In genomic region chr1:92968138-92969032, GRCh38 we compare ENCODE assay signal across 8 cellular contexts. TPM values are rescaled to one million over a fixed set of nuclear protein-coding genes. Genes with fewer than 3 reads are reported as not detected.
DNase-seq lines count a peak whose midpoint lies in the region; ATAC-seq and TF ChIP-seq lines count a peak whose summit lies in the region.

No MANE protein-coding gene starts in this region.

- peak; percentile 44 to 59 for TF ChIP-seq CTCF in Caco-2 (IDR thresholded peaks at IDR 0.05; ENCODE audit: insufficient read depth in 1 of 2, low read depth in 1 of 2, low read length in 1 of 2, severe bottlenecking in 1 of 2, unreplicated experiment in 1 of 2)

- POLR2A ChIA-PET in Caco-2 (lab: Charles Lee), result no interaction called here
- POLR2A ChIA-PET in activated CD8-positive, alpha-beta T cell treated with anti-CD3 and anti-CD28 coated beads, Interleukin-2, amount 10 ng/mL, durations not matched to agents 7 days and 5 days (lab: Charles Lee), result interaction anchor here (1.7 to 1.9 kb wide), 2 partner anchors 22 to 25 kb away, joined by 6 to 14 read pairs; no protein-coding TSS in a partner anchor

- H3K27me3 Mint-ChIP-seq in Caco-2 (ENCODE audit: insufficient read depth, unreplicated experiment) (no peaks in the 10 kb centered on the region), memory B cell (no peaks in the 10 kb centered on the region)
- H3K27me3 Mint-ChIP-seq in activated CD8-positive, alpha-beta T cell treated with anti-CD3 and anti-CD28 coated beads, Interleukin-2, amount 10 ng/mL, durations not matched to agents 7 days and 5 days (ENCODE audit: low read depth), result no peaks in the 10 kb centered on the region

- no peaks in the 10 kb centered on the region for H3K9me3 ChIP-seq in Caco-2

- H3K27me3 ChIP-seq in Caco-2 (replicated peaks; ENCODE audit: control insufficient read depth, insufficient read depth, low read length), result no peaks in the 10 kb centered on the region

- no peak overlapping the region for H3K4me3 ChIP-seq in Caco-2 (ENCODE audit: low read depth, low read length)

- peaks cover 8% of the 10 kb centered on the region for H3K4me1 Mint-ChIP-seq in Caco-2 (ENCODE audit: low read depth, unreplicated experiment)
- H3K4me1 Mint-ChIP-seq in activated CD8-positive, alpha-beta T cell treated with anti-CD3 and anti-CD28 coated beads, Interleukin-2, amount 10 ng/mL, durations not matched to agents 7 days and 5 days (ENCODE audit: low read depth), result peaks cover 39% of the 10 kb centered on the region
- peaks cover 27% of the 10 kb centered on the region for H3K4me1 Mint-ChIP-seq in memory B cell

- peaks cover 11% of the 10 kb centered on the region for H3K4me1 ChIP-seq in Caco-2

- H3K4me3 Mint-ChIP-seq in Caco-2 (ENCODE audit: unreplicated experiment) (no peak overlapping the region), memory B cell (no peak overlapping the region)
- H3K4me3 Mint-ChIP-seq in activated CD8-positive, alpha-beta T cell treated with anti-CD3 and anti-CD28 coated beads, Interleukin-2, amount 10 ng/mL, durations not matched to agents 7 days and 5 days, result no peak overlapping the region

- intact Hi-C loops in Caco-2 (cut with micrococcal nuclease; ENCODE audit: unreplicated experiment), result loop anchor here (1.0 to 2.0 kb wide), 2 partner anchors 26 to 110 kb away; no protein-coding TSS in a partner anchor

- H3K27ac Mint-ChIP-seq in Caco-2 (ENCODE audit: unreplicated experiment) (peak overlapping the region; percentile 19), memory B cell (peak overlapping the region; percentile 22)
- no peak overlapping the region for H3K27ac Mint-ChIP-seq in activated CD8-positive, alpha-beta T cell treated with anti-CD3 and anti-CD28 coated beads, Interleukin-2, amount 10 ng/mL, durations not matched to agents 7 days and 5 days

- no TSS peak for BruUV-seq in Caco-2 (replicated peaks; lab: Mats Ljungman, UMichigan)

- CTCF ChIA-PET in Caco-2 (lab: Charles Lee), result no interaction called here
- CTCF ChIA-PET in activated CD8-positive, alpha-beta T cell treated with anti-CD3 and anti-CD28 coated beads, Interleukin-2, amount 10 ng/mL, durations not matched to agents 7 days and 5 days (lab: Charles Lee), result interaction anchor here (0.6 to 21.8 kb wide), 38 partner anchors 8 to 137 kb away, joined by 3 to 623 read pairs (median 6); partner anchors contain the start of genes MTF2 and RPL5

- H3K36me3 ChIP-seq in Caco-2 (ENCODE audit: control insufficient read depth, insufficient read depth, low read length), result no peaks in the 10 kb centered on the region

- DNase-seq in Caco-2 (peak in 1 of 2 experiments; percentile 30), memory B cell (ENCODE audit: low spot score in 2 of 2) (no peak), ureter (ENCODE audit: low spot score) (no peak), SK-N-DZ (ENCODE audit: low spot score) (no peak), NCI-H1048 (lab: John Stamatoyannopoulos, UW) (no peak)
- peak; percentile 59 for DNase-seq in activated CD8-positive, alpha-beta T cell treated with anti-CD3 and anti-CD28 coated beads, Interleukin-2, amount 10 ng/mL, durations not matched to agents 7 days and 5 days

- ATAC-seq in GM18867 (IDR thresholded peaks at IDR 0.05; ENCODE audit: unreplicated experiment), result peak; percentile 61
- ATAC-seq in HG03442 (IDR thresholded peaks at IDR 0.05; ENCODE audit: unreplicated experiment), result peak; percentile 62
- ATAC-seq in activated CD8-positive, alpha-beta T cell treated with anti-CD3 and anti-CD28 coated beads, Interleukin-2, amount 10 ng/mL, durations not matched to agents 7 days and 5 days, result peak; percentile 60
- ATAC-seq in memory B cell (ENCODE audit: low read depth), result peak; percentile 72

- H3K9me3 Mint-ChIP-seq in Caco-2 (ENCODE audit: unreplicated experiment) (no peaks in the 10 kb centered on the region), memory B cell (no peaks in the 10 kb centered on the region)
- H3K9me3 Mint-ChIP-seq in activated CD8-positive, alpha-beta T cell treated with anti-CD3 and anti-CD28 coated beads, Interleukin-2, amount 10 ng/mL, durations not matched to agents 7 days and 5 days (ENCODE audit: insufficient read depth), result no peaks in the 10 kb centered on the region

- H3K36me3 Mint-ChIP-seq in Caco-2 (ENCODE audit: insufficient read depth, unreplicated experiment) (no peaks in the 10 kb centered on the region), memory B cell (no peaks in the 10 kb centered on the region)
- H3K36me3 Mint-ChIP-seq in activated CD8-positive, alpha-beta T cell treated with anti-CD3 and anti-CD28 coated beads, Interleukin-2, amount 10 ng/mL, durations not matched to agents 7 days and 5 days (ENCODE audit: low read depth), result no peaks in the 10 kb centered on the region

RNA-seq across cellular contexts. Expression of gene DIPK1A, which starts 7.1 kb away (rescaled TPM):
- 2.3 and 3.0 TPM in 2 replicates for total RNA-seq in Caco-2 (2022)
- 10 to 100 TPM; 13.1 to 14.4 TPM for total RNA-seq in activated CD8-positive, alpha-beta T cell treated with anti-CD3 and anti-CD28 coated beads, Interleukin-2, amount 10 ng/mL, durations not matched to agents 7 days and 5 days
- 8.9 TPM for total RNA-seq in ureter
- 8.2 and 10.8 TPM in 2 replicates for polyA plus RNA-seq in SK-N-DZ (2014; cell fraction: cytosol; rRNA removed)
- polyA plus RNA-seq in SK-N-DZ (2014; cell fraction: nucleus; rRNA removed), result 3.0 and 6.4 TPM in 2 replicates
